In genomic region chr16:69754469-69755310, GRCh38 we compare ENCODE assay signal across 8 cellular contexts. TPM values are rescaled to one million over a fixed set of nuclear protein-coding genes. Genes with fewer than 3 reads are reported as not detected.
A peak's percentile ranks its signal among the peaks of the same experiment; 100 is the strongest.
DNase-seq lines count a peak whose midpoint lies in the region; ATAC-seq, FAIRE-seq and TF ChIP-seq lines count a peak whose summit lies in the region.

NOB1 (minus strand) TSS chr16:69754926; CDS start chr16:69754910, 16 bp downstream.

- no peaks in the 10 kb centered on the region for H3K27me3 ChIP-seq in BLaER1 treated with 17β-estradiol and CSF1 and Interleukin-3, amounts not matched to agents 10 nM and 100 nM
- H3K27me3 ChIP-seq in colonic mucosa = no peaks in the 10 kb centered on the region

- no peaks in the 10 kb centered on the region for H3K9me3 ChIP-seq in BLaER1 treated with 17β-estradiol and CSF1 and Interleukin-3, amounts not matched to agents 10 nM and 100 nM (replicated peaks in 1 of 11)
- H3K9me3 ChIP-seq in colonic mucosa = no peaks in the 10 kb centered on the region

- FAIRE-seq in GM19239 (lab: Jason Lieb, UNC) = peak; percentile 77

- intact Hi-C loops in colonic mucosa (cut with DNase I) (loop anchor here (2.0 kb wide), 1 partner anchor 46 kb away; no protein-coding TSS in a partner anchor), left colon (cut with DNase I, micrococcal nuclease) (loop anchor here in 1 of 2 donors (2.0 kb wide), 1 partner anchor 46 kb away; no protein-coding TSS in a partner anchor)

- H3K4me1 ChIP-seq in BLaER1 treated with 17β-estradiol and CSF1 and Interleukin-3, amounts not matched to agents 10 nM and 100 nM = peaks cover 17 to 23% (median 20%) of the 10 kb centered on the region in 10 experiments
- H3K4me1 ChIP-seq in colonic mucosa = no peaks in the 10 kb centered on the region

- peak; percentile 87 for ATAC-seq in HG03457 (IDR thresholded peaks at IDR 0.05; ENCODE audit: unreplicated experiment)
- peak; percentile 96 for ATAC-seq in left colon

- H3K27ac ChIP-seq in BLaER1 treated with 17β-estradiol and CSF1 and Interleukin-3, amounts not matched to agents 10 nM and 100 nM = peak within 1 kb of the TSS; percentile 51 to 97 (median 91)
- peak within 1 kb of the TSS; percentile 51 for H3K27ac ChIP-seq in colonic mucosa

- H3K36me3 ChIP-seq in BLaER1 treated with 17β-estradiol and CSF1 and Interleukin-3, amounts not matched to agents 10 nM and 100 nM = peaks cover 28 to 40% (median 34%) of the 10 kb centered on the region in 11 experiments
- H3K36me3 ChIP-seq in colonic mucosa = peaks cover 8% of the 10 kb centered on the region

- peak; percentile 89 for DNase-seq in GM19239 (ENCODE audit: insufficient read length, low spot score)
- DNase-seq in NCI-H524 treated with DMSO at 0.1 percent for 48 hours (lab: John Stamatoyannopoulos, UW) = peak; percentile 85
- DNase-seq in activated CD4-positive, alpha-beta T cell treated with anti-CD3 and anti-CD28 coated beads for 48 hours = peak; percentile 97
- peak; percentile 95 for DNase-seq in colonic mucosa
- DNase-seq in left colon = peak; percentile 96
- peak; percentile 97 for DNase-seq in stimulated activated CD4-positive, alpha-beta T cell treated with anti-CD3 and anti-CD28 coated beads, Interleukin-1b, Interleukin-23, amount 100 ng/mL, for 48 hours

- peaks cover 0 to 43% (median 35%) of the 10 kb centered on the region in 11 experiments; a peak in 16 of 22 replicates for H4K20me1 ChIP-seq in BLaER1 treated with 17β-estradiol and CSF1 and Interleukin-3, amounts not matched to agents 10 nM and 100 nM

- peak within 1 kb of the TSS; percentile 73 to 95 (median 88) for H3K4me2 ChIP-seq in BLaER1 treated with 17β-estradiol and CSF1 and Interleukin-3, amounts not matched to agents 10 nM and 100 nM

- peak within 1 kb of the TSS; percentile 78 to 99 (median 96) for H3K4me3 ChIP-seq in BLaER1 treated with 17β-estradiol and CSF1 and Interleukin-3, amounts not matched to agents 10 nM and 100 nM
- peak within 1 kb of the TSS; percentile 92 for H3K4me3 ChIP-seq in colonic mucosa

- peak; percentile 97 for TF ChIP-seq CTCF in colonic mucosa (IDR thresholded peaks at IDR 0.05)

- H3K9ac ChIP-seq in BLaER1 treated with 17β-estradiol and CSF1 and Interleukin-3, amounts not matched to agents 10 nM and 100 nM = peak within 1 kb of the TSS; percentile 81 to 98 (median 93)
- peak within 1 kb of the TSS; percentile 75 to 94 for H3K9ac ChIP-seq in colonic mucosa (ENCODE audit: low read depth in 2 of 2, low read length in 2 of 2)

RNA-seq across cellular contexts. Expression of gene NOB1, which starts in this region (rescaled TPM):
- total RNA-seq in colonic mucosa = 10 to 100 TPM; 36.3 to 45.8 TPM
- 10 to 100 TPM; 35.2 to 37.4 TPM for total RNA-seq in left colon

Comparison
In these comparisons a context has a peak if more than half of its experiments do, and no peak if none do; other contexts are left out.
1. Peak in every context shown above with its lines: DNase-seq, ATAC-seq, H3K4me3 ChIP-seq and H3K27ac ChIP-seq.